In the genomic region with DNA sequence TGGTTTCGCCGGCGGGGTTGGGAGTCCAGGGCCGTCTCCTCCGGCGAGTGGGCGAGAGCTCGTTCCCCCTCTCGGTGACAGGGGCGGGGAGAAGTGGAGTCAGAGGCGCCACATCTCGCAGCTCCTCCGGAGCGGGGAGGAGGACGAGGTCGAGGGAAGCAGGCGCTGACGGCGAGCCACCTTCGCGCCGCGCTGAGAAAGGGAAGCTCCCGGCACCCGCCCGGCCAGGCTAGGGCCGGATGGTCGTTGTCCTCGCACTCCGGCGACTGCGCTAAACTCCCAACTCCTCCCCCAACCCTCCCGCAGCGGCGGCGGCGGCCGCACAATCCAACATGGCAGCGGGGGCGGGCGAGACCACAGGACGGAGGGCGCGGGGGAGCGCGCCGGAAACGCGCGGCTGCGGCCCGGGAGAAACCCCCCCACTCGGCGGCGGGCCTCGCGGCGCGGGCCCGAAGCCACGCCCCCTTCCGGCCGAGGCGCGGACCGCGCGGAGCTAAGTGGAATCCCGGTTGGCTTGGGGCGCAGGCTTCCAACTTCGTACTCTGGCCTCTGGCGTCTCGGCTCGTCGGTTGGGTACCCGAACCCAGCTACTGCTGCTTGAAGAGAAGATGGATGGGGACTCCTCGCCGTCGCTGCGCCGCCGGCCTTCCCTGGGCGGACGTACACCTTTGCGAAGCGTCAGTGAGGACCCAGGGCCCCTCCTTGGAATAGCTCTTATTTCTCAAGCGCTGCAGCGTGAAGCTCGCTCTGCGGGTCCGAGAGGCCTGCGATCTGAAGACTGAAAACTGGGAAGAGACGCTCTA, we compare ENCODE assay signal across 1 cellular context.
TF ChIP-seq lines count a peak whose summit lies in the region.

WASL (minus strand) TSS at position 270 of the 803 bp plus-strand sequence; CDS start at position 1, 269 bp downstream.

TF ChIP-seq in K562, 482 proteins besides CTCF, POLR2A, EP300 and RAD21 (continued from another document and continues in another):
- TF ChIP-seq ZNF740 (CRISPR knock-in tag; IDR thresholded peaks at IDR 0.05), result peak; percentile 100
- TF ChIP-seq ZNF740 (tag; IDR thresholded peaks at IDR 0.05), result peak in 1 of 2 experiments; percentile 99; a peak in 2 of 4 replicates
- peak; percentile 61; the same call in 1 of the 2 replicates for TF ChIP-seq BRD4 (IDR thresholded peaks at IDR 0.05)
- TF ChIP-seq FOXP4 (CRISPR knock-in tag; IDR thresholded peaks at IDR 0.05; ENCODE audit: borderline replicate concordance), result peak; percentile 78; the same call in 1 of the 2 replicates
- TF ChIP-seq TBL1XR1 (IDR thresholded peaks at IDR 0.05; ENCODE audit: low read length in 2 of 2), result peak in 1 of 2 experiments; percentile 79; a peak in 2 of 4 replicates
- TF ChIP-seq PHF8 (IDR thresholded peaks at IDR 0.05; ENCODE audit: borderline replicate concordance, low read length), result peak; percentile 95
- peak; percentile 94 for TF ChIP-seq ARID4B (CRISPR knock-in tag; IDR thresholded peaks at IDR 0.05)
- TF ChIP-seq, protein P1, sequence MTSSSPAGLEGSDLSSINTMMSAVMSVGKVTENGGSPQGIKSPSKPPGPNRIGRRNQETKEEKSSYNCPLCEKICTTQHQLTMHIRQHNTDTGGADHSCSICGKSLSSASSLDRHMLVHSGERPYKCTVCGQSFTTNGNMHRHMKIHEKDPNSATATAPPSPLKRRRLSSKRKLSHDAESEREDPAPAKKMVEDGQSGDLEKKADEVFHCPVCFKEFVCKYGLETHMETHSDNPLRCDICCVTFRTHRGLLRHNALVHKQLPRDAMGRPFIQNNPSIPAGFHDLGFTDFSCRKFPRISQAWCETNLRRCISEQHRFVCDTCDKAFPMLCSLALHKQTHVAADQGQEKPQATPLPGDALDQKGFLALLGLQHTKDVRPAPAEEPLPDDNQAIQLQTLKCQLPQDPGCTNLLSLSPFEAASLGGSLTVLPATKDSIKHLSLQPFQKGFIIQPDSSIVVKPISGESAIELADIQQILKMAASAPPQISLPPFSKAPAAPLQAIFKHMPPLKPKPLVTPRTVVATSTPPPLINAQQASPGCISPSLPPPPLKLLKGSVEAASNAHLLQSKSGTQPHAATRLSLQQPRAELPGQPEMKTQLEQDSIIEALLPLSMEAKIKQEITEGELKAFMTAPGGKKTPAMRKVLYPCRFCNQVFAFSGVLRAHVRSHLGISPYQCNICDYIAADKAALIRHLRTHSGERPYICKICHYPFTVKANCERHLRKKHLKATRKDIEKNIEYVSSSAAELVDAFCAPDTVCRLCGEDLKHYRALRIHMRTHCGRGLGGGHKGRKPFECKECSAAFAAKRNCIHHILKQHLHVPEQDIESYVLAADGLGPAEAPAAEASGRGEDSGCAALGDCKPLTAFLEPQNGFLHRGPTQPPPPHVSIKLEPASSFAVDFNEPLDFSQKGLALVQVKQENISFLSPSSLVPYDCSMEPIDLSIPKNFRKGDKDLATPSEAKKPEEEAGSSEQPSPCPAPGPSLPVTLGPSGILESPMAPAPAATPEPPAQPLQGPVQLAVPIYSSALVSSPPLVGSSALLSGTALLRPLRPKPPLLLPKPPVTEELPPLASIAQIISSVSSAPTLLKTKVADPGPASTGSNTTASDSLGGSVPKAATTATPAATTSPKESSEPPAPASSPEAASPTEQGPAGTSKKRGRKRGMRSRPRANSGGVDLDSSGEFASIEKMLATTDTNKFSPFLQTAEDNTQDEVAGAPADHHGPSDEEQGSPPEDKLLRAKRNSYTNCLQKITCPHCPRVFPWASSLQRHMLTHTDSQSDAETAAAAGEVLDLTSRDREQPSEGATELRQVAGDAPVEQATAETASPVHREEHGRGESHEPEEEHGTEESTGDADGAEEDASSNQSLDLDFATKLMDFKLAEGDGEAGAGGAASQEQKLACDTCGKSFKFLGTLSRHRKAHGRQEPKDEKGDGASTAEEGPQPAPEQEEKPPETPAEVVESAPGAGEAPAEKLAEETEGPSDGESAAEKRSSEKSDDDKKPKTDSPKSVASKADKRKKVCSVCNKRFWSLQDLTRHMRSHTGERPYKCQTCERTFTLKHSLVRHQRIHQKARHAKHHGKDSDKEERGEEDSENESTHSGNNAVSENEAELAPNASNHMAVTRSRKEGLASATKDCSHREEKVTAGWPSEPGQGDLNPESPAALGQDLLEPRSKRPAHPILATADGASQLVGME (CRISPR knock-in tag; IDR thresholded peaks at IDR 0.05), result peak; percentile 91
- TF ChIP-seq, protein P2, sequence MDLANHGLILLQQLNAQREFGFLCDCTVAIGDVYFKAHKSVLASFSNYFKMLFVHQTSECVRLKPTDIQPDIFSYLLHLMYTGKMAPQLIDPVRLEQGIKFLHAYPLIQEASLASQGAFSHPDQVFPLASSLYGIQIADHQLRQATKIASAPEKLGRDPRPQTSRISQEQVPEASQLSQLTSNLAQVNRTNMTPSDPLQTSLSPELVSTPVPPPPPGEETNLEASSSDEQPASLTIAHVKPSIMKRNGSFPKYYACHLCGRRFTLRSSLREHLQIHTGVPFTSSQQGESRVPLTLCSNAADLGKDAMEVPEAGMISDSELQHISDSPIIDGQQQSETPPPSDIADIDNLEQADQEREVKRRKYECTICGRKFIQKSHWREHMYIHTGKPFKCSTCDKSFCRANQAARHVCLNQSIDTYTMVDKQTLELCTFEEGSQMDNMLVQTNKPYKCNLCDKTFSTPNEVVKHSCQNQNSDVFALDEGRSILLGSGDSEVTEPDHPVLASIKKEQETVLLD (IDR thresholded peaks at IDR 0.05), result peak; percentile 74
- TF ChIP-seq NKRF (IDR thresholded peaks at IDR 0.05; ENCODE audit: borderline replicate concordance), result peak; percentile 44
- no peak for TF ChIP-seq MED1 (CRISPR knock-in tag; IDR thresholded peaks at IDR 0.05; ENCODE audit: borderline replicate concordance)
- peak; percentile 91 for TF ChIP-seq NEUROD1 (IDR thresholded peaks at IDR 0.05; ENCODE audit: borderline replicate concordance, low read depth, low read length, partially characterized antibody)
- no peak for TF ChIP-seq ZNF699 (CRISPR knock-in tag; IDR thresholded peaks at IDR 0.05; ENCODE audit: insufficient replicate concordance)
- 0 out of 2 replicates have a peak, but pooled peaks have one; percentile 52 for TF ChIP-seq CBX5 (IDR thresholded peaks at IDR 0.05; ENCODE audit: borderline replicate concordance, low read depth)
- peak; percentile 88 for TF ChIP-seq TAF7 (tag; IDR thresholded peaks at IDR 0.05)
- peak; percentile 44 for TF ChIP-seq HNRNPK (IDR thresholded peaks at IDR 0.05; ENCODE audit: low read depth, low read length, poor library complexity, severe bottlenecking)
- peak; percentile 88 to 90 for TF ChIP-seq NRF1 (conservative IDR thresholded peaks at IDR 0.05 in 1 of 2, IDR thresholded peaks at IDR 0.05 in 1 of 2)
- TF ChIP-seq, protein P3, sequence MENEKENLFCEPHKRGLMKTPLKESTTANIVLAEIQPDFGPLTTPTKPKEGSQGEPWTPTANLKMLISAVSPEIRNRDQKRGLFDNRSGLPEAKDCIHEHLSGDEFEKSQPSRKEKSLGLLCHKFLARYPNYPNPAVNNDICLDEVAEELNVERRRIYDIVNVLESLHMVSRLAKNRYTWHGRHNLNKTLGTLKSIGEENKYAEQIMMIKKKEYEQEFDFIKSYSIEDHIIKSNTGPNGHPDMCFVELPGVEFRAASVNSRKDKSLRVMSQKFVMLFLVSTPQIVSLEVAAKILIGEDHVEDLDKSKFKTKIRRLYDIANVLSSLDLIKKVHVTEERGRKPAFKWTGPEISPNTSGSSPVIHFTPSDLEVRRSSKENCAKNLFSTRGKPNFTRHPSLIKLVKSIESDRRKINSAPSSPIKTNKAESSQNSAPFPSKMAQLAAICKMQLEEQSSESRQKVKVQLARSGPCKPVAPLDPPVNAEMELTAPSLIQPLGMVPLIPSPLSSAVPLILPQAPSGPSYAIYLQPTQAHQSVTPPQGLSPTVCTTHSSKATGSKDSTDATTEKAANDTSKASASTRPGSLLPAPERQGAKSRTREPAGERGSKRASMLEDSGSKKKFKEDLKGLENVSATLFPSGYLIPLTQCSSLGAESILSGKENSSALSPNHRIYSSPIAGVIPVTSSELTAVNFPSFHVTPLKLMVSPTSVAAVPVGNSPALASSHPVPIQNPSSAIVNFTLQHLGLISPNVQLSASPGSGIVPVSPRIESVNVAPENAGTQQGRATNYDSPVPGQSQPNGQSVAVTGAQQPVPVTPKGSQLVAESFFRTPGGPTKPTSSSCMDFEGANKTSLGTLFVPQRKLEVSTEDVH (IDR thresholded peaks at IDR 0.05; ENCODE audit: low read depth, partially characterized antibody), result peak; percentile 2
- TF ChIP-seq SRSF9 (IDR thresholded peaks at IDR 0.05; ENCODE audit: borderline replicate concordance, low read depth, low read length), result no peak
- TF ChIP-seq ETV6 (IDR thresholded peaks at IDR 0.05; ENCODE audit: borderline replicate concordance in 1 of 2, low read depth in 2 of 2, low read length in 1 of 2), result peak in 1 of 2 experiments; percentile 70; a peak in 1 of 4 replicates
- no peak; the same call in 1 of the 2 replicates for TF ChIP-seq ETV6 (CRISPR knock-in tag; IDR thresholded peaks at IDR 0.05; ENCODE audit: borderline replicate concordance)
- TF ChIP-seq, protein P4, sequence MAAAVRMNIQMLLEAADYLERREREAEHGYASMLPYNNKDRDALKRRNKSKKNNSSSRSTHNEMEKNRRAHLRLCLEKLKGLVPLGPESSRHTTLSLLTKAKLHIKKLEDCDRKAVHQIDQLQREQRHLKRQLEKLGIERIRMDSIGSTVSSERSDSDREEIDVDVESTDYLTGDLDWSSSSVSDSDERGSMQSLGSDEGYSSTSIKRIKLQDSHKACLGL (CRISPR knock-in tag; IDR thresholded peaks at IDR 0.05; ENCODE audit: borderline replicate concordance, poor library complexity, severe bottlenecking), result no peak
- TF ChIP-seq SNAPC5 (CRISPR knock-in tag; IDR thresholded peaks at IDR 0.05), result no peak
